In the genomic region with DNA sequence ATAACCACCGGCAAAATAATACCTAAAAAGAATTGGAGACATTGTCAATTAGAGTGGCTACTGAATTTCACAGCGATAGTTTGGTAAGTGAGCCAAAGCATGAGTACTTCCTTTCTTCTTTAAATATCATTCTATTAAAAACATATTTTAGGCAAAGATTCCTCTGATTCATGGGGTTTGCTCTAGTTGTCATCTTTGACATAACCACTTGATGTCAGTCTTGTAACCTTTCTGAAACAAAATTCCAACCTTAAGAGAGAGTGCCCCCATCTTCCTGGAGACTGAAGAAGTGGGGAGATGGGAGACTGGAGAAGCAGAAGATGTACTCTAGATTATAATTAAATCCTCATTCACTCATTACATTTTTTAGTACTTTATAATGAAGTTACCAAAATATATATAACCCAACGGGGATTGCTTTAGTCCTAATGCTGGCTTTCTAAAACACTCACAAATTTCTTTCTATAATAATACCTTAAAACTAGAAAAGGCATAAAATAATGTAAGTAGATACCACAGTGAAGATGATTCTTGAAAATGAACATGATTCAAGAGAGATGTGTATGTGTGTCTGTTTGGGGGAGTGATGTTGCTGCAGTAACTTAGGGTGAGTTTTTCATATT, we compare ENCODE assay signal across 7 cellular contexts.
DNase-seq lines count a peak whose midpoint lies in the region; ATAC-seq and TF ChIP-seq lines count a peak whose summit lies in the region.

No MANE protein-coding gene starts in this region.

- no peaks in the 10 kb centered on the region for H3K36me3 ChIP-seq in CD8-positive, alpha-beta memory T cell (ENCODE audit: insufficient read depth, low read length)

- H3K9me3 Mint-ChIP-seq in nephron, result no peaks in the 10 kb centered on the region
- H3K9me3 Mint-ChIP-seq in CD8-positive, alpha-beta memory T cell, result no peaks in the 10 kb centered on the region

- no peaks in the 10 kb centered on the region for H3K4me1 ChIP-seq in CD8-positive, alpha-beta memory T cell (ENCODE audit: insufficient read depth, low read length)

- TF ChIP-seq CTCF in GM12865 (IDR thresholded peaks at IDR 0.05; ENCODE audit: insufficient read depth, low read depth, low read length, missing control alignments) (peak; percentile 34), nephron (IDR thresholded peaks at IDR 0.05; ENCODE audit: unreplicated experiment in 3 of 3) (peak; percentile 44 to 64 (median 62))

- ATAC-seq in GM18502 (IDR thresholded peaks at IDR 0.05; ENCODE audit: poor library complexity, unreplicated experiment) (no peak), GM19397 (IDR thresholded peaks at IDR 0.05; ENCODE audit: unreplicated experiment) (no peak)

- H3K4me3 Mint-ChIP-seq in nephron, result no peak overlapping the region
- H3K4me3 Mint-ChIP-seq in CD8-positive, alpha-beta memory T cell, result no peak overlapping the region

- no peak overlapping the region for H3K27ac ChIP-seq in CD8-positive, alpha-beta memory T cell (ENCODE audit: low read depth, low read length)

- DNase-seq in GM12865 (ENCODE audit: low read depth) (peak; percentile 26), NCI-H2171 treated with DMSO at 0.1 percent for 48 hours (lab: John Stamatoyannopoulos, UW) (peak; percentile 42), cerebellum (ENCODE audit: low spot score) (peak; percentile 62)
- no peak for DNase-seq in CD8-positive, alpha-beta memory T cell

- H3K27ac Mint-ChIP-seq in nephron, result no peak overlapping the region
- H3K27ac Mint-ChIP-seq in CD8-positive, alpha-beta memory T cell, result no peak overlapping the region

- POLR2A ChIA-PET in CD8-positive, alpha-beta memory T cell (lab: Charles Lee), result no interaction called here

- no peaks in the 10 kb centered on the region for H3K9me3 ChIP-seq in CD8-positive, alpha-beta memory T cell (ENCODE audit: low read length)

- H3K4me1 Mint-ChIP-seq in nephron, result peaks cover 36% of the 10 kb centered on the region
- no peaks in the 10 kb centered on the region for H3K4me1 Mint-ChIP-seq in CD8-positive, alpha-beta memory T cell

- no peak overlapping the region for H3K4me3 ChIP-seq in GM12865 (ENCODE audit: low read depth, low read length)
- no peak overlapping the region for H3K4me3 ChIP-seq in CD8-positive, alpha-beta memory T cell (ENCODE audit: low read length)

- no peaks in the 10 kb centered on the region for H3K36me3 Mint-ChIP-seq in nephron (ENCODE audit: low read depth)
- H3K36me3 Mint-ChIP-seq in CD8-positive, alpha-beta memory T cell, result no peaks in the 10 kb centered on the region

- CTCF ChIA-PET in CD8-positive, alpha-beta memory T cell (lab: Charles Lee), result no interaction called here

- H3K27me3 ChIP-seq in CD8-positive, alpha-beta memory T cell (ENCODE audit: insufficient read depth, low read length, poor library complexity, severe bottlenecking), result no peaks in the 10 kb centered on the region

- no peaks in the 10 kb centered on the region for H3K27me3 Mint-ChIP-seq in nephron (ENCODE audit: low read depth)
- peaks cover 4 to 17% of the 10 kb centered on the region in 2 donors for H3K27me3 Mint-ChIP-seq in CD8-positive, alpha-beta memory T cell

Comparison
In these comparisons a context has a peak if more than half of its experiments do, and no peak if none do; other contexts are left out.
1. DNase-seq: peak in GM12865 (single experiment), NCI-H2171 treated with DMSO at 0.1 percent for 48 hours (single experiment) and cerebellum (single experiment); none in CD8-positive, alpha-beta memory T cell (0 of 5).